Comparison of ENCODE assay signal across 16 cellular contexts in the genomic region with DNA sequence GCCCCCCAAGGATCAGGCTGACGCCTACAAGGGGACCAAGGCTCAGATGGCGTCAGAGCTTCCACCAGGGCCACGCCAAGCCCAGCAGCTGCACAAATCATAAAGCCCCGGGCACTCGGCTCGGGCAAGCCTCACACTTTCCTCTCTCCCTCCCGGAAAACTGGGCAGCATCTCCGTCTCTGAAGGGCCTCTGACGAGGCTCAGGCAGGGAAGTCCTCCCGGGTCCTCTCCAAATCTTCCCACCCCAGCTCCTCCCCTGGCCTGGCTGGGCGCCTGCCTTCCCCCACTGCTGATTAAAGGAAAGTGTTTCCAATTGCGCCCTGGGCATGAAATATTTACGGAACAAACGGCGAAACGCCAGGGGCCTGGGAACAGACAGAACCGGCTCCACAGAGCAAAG. TPM values are rescaled to one million over a fixed set of nuclear protein-coding genes. Genes with fewer than 3 reads are reported as not detected.
A peak's percentile ranks its signal among the peaks of the same experiment; 100 is the strongest.
DNase-seq lines count a peak whose midpoint lies in the region; ATAC-seq and TF ChIP-seq lines count a peak whose summit lies in the region.
"Had no signal": no experiment of that assay in that cellular context is flagged by ENCODE, and none has a peak within 500 bp of the region (broad histone marks: within the 10 kb centered on the region; RNA-seq: fewer than 3 reads in every experiment).

No MANE protein-coding gene starts in this region.

- CTCF ChIA-PET in CD4-positive, alpha-beta T cell (lab: Charles Lee), result interaction anchor here (1.5 to 3.2 kb wide), 3 partner anchors 9 to 35 kb away, joined by 3 to 18 read pairs (median 5); no protein-coding TSS in a partner anchor

- H3K9me3 Mint-ChIP-seq in CD4-positive, alpha-beta T cell, result no peaks in the 10 kb centered on the region
- H3K9me3 Mint-ChIP-seq in endothelial cell (ENCODE audit: unreplicated experiment), result no peaks in the 10 kb centered on the region
- H3K9me3 Mint-ChIP-seq: dendritic cell treated with granulocyte-macrophage colony-stimulating factor and Interleukin-4, amounts not matched to agents 40 ng/mL and 50 ng/mL, for 4 days had no signal

- POLR2A ChIA-PET in CD4-positive, alpha-beta T cell (lab: Charles Lee), result interaction anchor here (1.3 to 1.8 kb wide), 4 partner anchors 9 to 37 kb away, joined by 3 to 15 read pairs (median 8); partner anchors contain the start of gene PIEZO1

- peaks cover 20% of the 10 kb centered on the region for H3K4me1 ChIP-seq in OCI-LY3 (ENCODE audit: low read length)
- peaks cover 9% of the 10 kb centered on the region for H3K4me1 ChIP-seq in prostate gland (replicated peaks)
- H3K4me1 ChIP-seq: SJSA1 had no signal

- no peak for TF ChIP-seq POLR2A in prostate gland (IDR thresholded peaks at IDR 0.05)

- peak overlapping the region; percentile 78 for H3K27ac Mint-ChIP-seq in CD4-positive, alpha-beta T cell
- H3K27ac Mint-ChIP-seq in endothelial cell (ENCODE audit: unreplicated experiment), result no peak overlapping the region
- H3K27ac Mint-ChIP-seq: dendritic cell treated with granulocyte-macrophage colony-stimulating factor and Interleukin-4, amounts not matched to agents 40 ng/mL and 50 ng/mL, for 4 days had no signal

- no peaks in the 10 kb centered on the region for H3K9me3 ChIP-seq in CD4-positive, alpha-beta T cell (ENCODE audit: control insufficient read depth, low read length)
- H3K9me3 ChIP-seq in OCI-LY3 (ENCODE audit: insufficient read depth, low read length) (no peaks in the 10 kb centered on the region), prostate gland (no peaks in the 10 kb centered on the region)
- H3K9me3 ChIP-seq: gastrocnemius medialis, SJSA1 had no signal

- no peaks in the 10 kb centered on the region for H3K36me3 ChIP-seq in OCI-LY3 (replicated peaks; ENCODE audit: low read depth, low read length)
- no peaks in the 10 kb centered on the region for H3K36me3 ChIP-seq in prostate gland
- H3K36me3 ChIP-seq: gastrocnemius medialis, WERI-Rb-1 had no signal

- H3K4me2 ChIP-seq in OCI-LY3 (ENCODE audit: low read length), result peak overlapping the region; percentile 86

- no peak for TF ChIP-seq CTCF in CD4-positive, alpha-beta T cell (IDR thresholded peaks at IDR 0.05)
- TF ChIP-seq CTCF in OCI-LY3 (IDR thresholded peaks at IDR 0.05; ENCODE audit: low read depth, low read length) (no peak), prostate gland (IDR thresholded peaks at IDR 0.05) (no peak), endothelial cell (IDR thresholded peaks at IDR 0.05; ENCODE audit: unreplicated experiment) (no peak)

- H4K20me1 ChIP-seq in OCI-LY3 (ENCODE audit: insufficient read depth, low read length), result no peaks in the 10 kb centered on the region; the same call in 1 of the 2 replicates

- H3K79me2 ChIP-seq in OCI-LY3 (ENCODE audit: low read length), result no peaks in the 10 kb centered on the region

- 13% methylated on average over 17 of the region's 17 CpGs for WGBS in prostate gland

- H3K4me3 ChIP-seq in OCI-LY3 (ENCODE audit: low read length) (no peak overlapping the region), prostate gland (no peak overlapping the region)
- H3K4me3 ChIP-seq: gastrocnemius medialis, SJSA1 had no signal

- peaks cover 24% of the 10 kb centered on the region for H3K4me1 Mint-ChIP-seq in CD4-positive, alpha-beta T cell (ENCODE audit: low read depth)
- H3K4me1 Mint-ChIP-seq in endothelial cell (ENCODE audit: unreplicated experiment), result peaks cover 8% of the 10 kb centered on the region

- no peaks in the 10 kb centered on the region for H3K27me3 Mint-ChIP-seq in CD4-positive, alpha-beta T cell
- peaks cover 2% of the 10 kb centered on the region for H3K27me3 Mint-ChIP-seq in endothelial cell (ENCODE audit: unreplicated experiment)
- H3K27me3 Mint-ChIP-seq: dendritic cell treated with granulocyte-macrophage colony-stimulating factor and Interleukin-4, amounts not matched to agents 40 ng/mL and 50 ng/mL, for 4 days had no signal

- no peak overlapping the region for H2AFZ ChIP-seq in OCI-LY3 (ENCODE audit: low read depth, low read length)

- no peak for ATAC-seq in CD4-positive, alpha-beta T cell (ENCODE audit: poor library complexity)
- no peak for ATAC-seq in GM18519 (IDR thresholded peaks at IDR 0.05; ENCODE audit: low FRiP score, unreplicated experiment)
- ATAC-seq: gastrocnemius medialis had no signal

- no peak overlapping the region for H3K9ac ChIP-seq in OCI-LY3 (ENCODE audit: low read length)

- intact Hi-C loops in CD4-positive, alpha-beta T cell (cut with DNase I, micrococcal nuclease), result no loop called here
- intact Hi-C loops in prostate gland (cut with DNase I), result no loop called here

- DNase-seq in CD4-positive, alpha-beta T cell, result no peak
- DNase-seq in fibroblast of the conjunctiva (ENCODE audit: low read depth), result peak; percentile 23
- no peak for DNase-seq in prostate gland (ENCODE audit: low spot score)
- DNase-seq in UCSD-AML1 (lab: John Stamatoyannopoulos, UW; ENCODE audit: unreplicated experiment), result no peak
- DNase-seq in stimulated activated CD4-positive, alpha-beta T cell treated with anti-CD3 and anti-CD28 coated beads, Interleukin-2, amount 100 ng/mL, for 48 hours, result no peak
- DNase-seq in endothelial cell (ENCODE audit: low spot score), result no peak
- DNase-seq: activated T-cell treated with anti-CD3 and anti-CD28 coated beads for 4 hours, gastrocnemius medialis, Karpas-422, kidney, NCI-H2029 treated with DMSO at 0.1 percent for 48 hours, WERI-Rb-1 had no signal

- no peaks in the 10 kb centered on the region for H3K27me3 ChIP-seq in CD4-positive, alpha-beta T cell (ENCODE audit: control insufficient read depth, insufficient read depth, low read length)
- H3K27me3 ChIP-seq in OCI-LY3 (ENCODE audit: low read depth, low read length), result no peaks in the 10 kb centered on the region
- H3K27me3 ChIP-seq in prostate gland (replicated peaks; ENCODE audit: insufficient read depth), result no peaks in the 10 kb centered on the region
- H3K27me3 ChIP-seq: SJSA1 had no signal

- H3K27ac ChIP-seq in CD4-positive, alpha-beta T cell (ENCODE audit: low read depth, low read length), result peak overlapping the region; percentile 46
- H3K27ac ChIP-seq in OCI-LY3 (ENCODE audit: low read length) (no peak overlapping the region), prostate gland (peak overlapping the region; percentile 44 to 69)
- H3K27ac ChIP-seq: SJSA1 had no signal

- no peaks in the 10 kb centered on the region for H3K36me3 Mint-ChIP-seq in CD4-positive, alpha-beta T cell (ENCODE audit: low read depth)
- H3K36me3 Mint-ChIP-seq in endothelial cell (ENCODE audit: low read depth, unreplicated experiment), result peaks cover 1% of the 10 kb centered on the region

- H3K4me3 Mint-ChIP-seq in CD4-positive, alpha-beta T cell, result no peak overlapping the region
- no peak overlapping the region for H3K4me3 Mint-ChIP-seq in endothelial cell (ENCODE audit: unreplicated experiment)
- H3K4me3 Mint-ChIP-seq: dendritic cell treated with granulocyte-macrophage colony-stimulating factor and Interleukin-4, amounts not matched to agents 40 ng/mL and 50 ng/mL, for 4 days had no signal

RNA-seq across cellular contexts. Expression of gene PIEZO1, which starts 38.5 kb away (rescaled TPM):
- 100 to 1,000 TPM; 142 to 146 TPM for total RNA-seq in CD4-positive, alpha-beta T cell
- total RNA-seq in prostate gland (100 to 1,000 TPM; 156 to 202 TPM), endothelial cell (ENCODE audit: unreplicated experiment) (428 TPM)

RNA-seq across cellular contexts. Expression of gene CTU2, which starts 40.2 kb away (rescaled TPM):
- total RNA-seq in CD4-positive, alpha-beta T cell, result 10 to 100 TPM; 39.3 to 44.0 TPM
- total RNA-seq in prostate gland (10 to 100 TPM; 15.0 to 19.1 TPM), endothelial cell (ENCODE audit: unreplicated experiment) (20.8 TPM)

RNA-seq across cellular contexts. Expression of gene RNF166, which starts 40.3 kb away (rescaled TPM):
- total RNA-seq in CD4-positive, alpha-beta T cell, result 100 to 1,000 TPM; 334 to 355 TPM
- 10 to 100 TPM; 11.6 to 30.3 TPM for total RNA-seq in prostate gland
- 74.2 TPM for total RNA-seq in endothelial cell (ENCODE audit: unreplicated experiment)

RNA-seq across cellular contexts. Expression of gene CDT1, which starts 57.1 kb away (rescaled TPM):
- 1 to 10 TPM in 1 of 2 experiments, under 1 TPM in 1; 0.47 to 1.0 TPM for total RNA-seq in CD4-positive, alpha-beta T cell
- total RNA-seq in prostate gland, result 1 to 10 TPM; 4.3 to 7.6 TPM
- total RNA-seq in endothelial cell (ENCODE audit: unreplicated experiment), result 16.2 TPM
